ENCODE assay signal across 14 cellular contexts in the genomic region with DNA sequence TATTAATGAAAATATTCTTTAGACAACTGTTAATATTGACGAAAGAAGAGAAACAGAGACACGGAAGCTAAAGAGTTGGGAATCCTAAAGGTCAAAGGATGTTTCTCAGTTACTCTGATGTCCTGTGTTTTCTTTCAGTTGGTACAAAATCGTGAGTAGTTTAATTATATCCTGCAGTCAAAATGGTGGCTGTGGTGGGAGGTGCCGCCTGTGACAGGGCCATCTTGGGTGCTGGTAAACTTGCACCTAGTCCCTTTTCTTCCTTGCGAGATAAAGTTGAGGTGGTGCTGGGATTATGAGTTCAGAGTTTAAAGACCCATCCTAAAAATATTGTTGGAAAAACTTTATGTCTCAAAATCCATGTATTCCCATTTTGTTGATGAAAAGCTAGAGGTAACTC. TPM values are rescaled to one million over a fixed set of nuclear protein-coding genes. Genes with fewer than 3 reads are reported as not detected.
DNase-seq lines count a peak whose midpoint lies in the region; TF ChIP-seq lines count a peak whose summit lies in the region.
"Had no signal": no experiment of that assay in that cellular context is flagged by ENCODE, and none has a peak within 500 bp of the region (broad histone marks: within the 10 kb centered on the region; RNA-seq: fewer than 3 reads in every experiment).

No MANE protein-coding gene starts in this region.

- peaks cover 32 to 42% of the 10 kb centered on the region in 2 donors for H3K27me3 Mint-ChIP-seq in CD4-positive, alpha-beta memory T cell
- H3K27me3 Mint-ChIP-seq in nephron progenitor cell (ENCODE audit: low read depth, poor library complexity), result no peaks in the 10 kb centered on the region

- CTCF ChIA-PET in CD4-positive, alpha-beta memory T cell (lab: Charles Lee; ENCODE audit: partially characterized antibody), result no interaction called here
- CTCF ChIA-PET in HEK293 (lab: Yijun Ruan, JAX), result interaction anchor here (0.6 to 2.6 kb wide), 6 partner anchors 17 to 200 kb away, joined by 3 to 16 read pairs (median 5); no protein-coding TSS in a partner anchor

- peak overlapping the region in 5 of 8 donors; percentile 1 to 49 (median 37) for H3K4me3 Mint-ChIP-seq in CD4-positive, alpha-beta memory T cell
- peak overlapping the region; percentile 92 for H3K4me3 Mint-ChIP-seq in nephron progenitor cell
- H3K4me3 Mint-ChIP-seq: HFFc6 had no signal

- H3K27ac ChIP-seq in CD4-positive, alpha-beta memory T cell (ENCODE audit: low read depth, low read length), result no peak overlapping the region
- H3K27ac ChIP-seq in HEK293 (ENCODE audit: extremely low read depth, low read depth, low read length), result no peak overlapping the region
- no peak overlapping the region for H3K27ac ChIP-seq in ascending aorta

- peaks cover 20% of the 10 kb centered on the region for H3K4me1 ChIP-seq in CD4-positive, alpha-beta memory T cell (ENCODE audit: insufficient read depth, low read length)
- H3K4me1 ChIP-seq in HEK293 (ENCODE audit: control insufficient read depth, insufficient read depth, low read length) (peaks cover 3% of the 10 kb centered on the region), ascending aorta (peaks cover 3 to 12% of the 10 kb centered on the region in 2 donors)

- no peaks in the 10 kb centered on the region for H3K36me3 ChIP-seq in CD4-positive, alpha-beta memory T cell (ENCODE audit: insufficient read depth, low read length)
- H3K36me3 ChIP-seq in HEK293 (ENCODE audit: control insufficient read depth in 2 of 2, insufficient read depth in 1 of 2, low read length in 2 of 2), result no peaks in the 10 kb centered on the region
- no peaks in the 10 kb centered on the region for H3K36me3 ChIP-seq in ascending aorta

- H3K4me3 ChIP-seq in CD4-positive, alpha-beta memory T cell (ENCODE audit: low read length in 2 of 2), result no peak overlapping the region
- H3K4me3 ChIP-seq in HEK293 (ENCODE audit: low read depth, low read length), result peak overlapping the region; percentile 92
- peak overlapping the region; percentile 57 for H3K4me3 ChIP-seq in fibroblast of pulmonary artery (replicated peaks; ENCODE audit: low read depth, low read length)
- no peak overlapping the region for H3K4me3 ChIP-seq in ascending aorta

- peaks cover 20 to 31% (median 25%) of the 10 kb centered on the region in 4 donors for H3K4me1 Mint-ChIP-seq in CD4-positive, alpha-beta memory T cell
- peaks cover 65% of the 10 kb centered on the region for H3K4me1 Mint-ChIP-seq in nephron progenitor cell

- H3K27me3 ChIP-seq in CD4-positive, alpha-beta memory T cell (ENCODE audit: insufficient read depth, low read length), result peaks cover 36% of the 10 kb centered on the region
- H3K27me3 ChIP-seq in ascending aorta, result peaks cover 11% of the 10 kb centered on the region

- intact Hi-C loops in CD4-positive, alpha-beta memory T cell (cut with micrococcal nuclease), result no loop called here
- intact Hi-C loops in ascending aorta (cut with DNase I), result no loop called here

- TF ChIP-seq CTCF in HEK293 (tag by site-specific recombination; IDR thresholded peaks at IDR 0.05) (no peak), fibroblast of pulmonary artery (IDR thresholded peaks at IDR 0.05; ENCODE audit: low read length, missing control alignments) (no peak), nephron progenitor cell (IDR thresholded peaks at IDR 0.05) (no peak), ascending aorta (IDR thresholded peaks at IDR 0.05) (no peak)

- DNase-seq in CD4-positive, alpha-beta memory T cell, result no peak
- no peak for DNase-seq in fibroblast of pulmonary artery (ENCODE audit: low read depth)
- no peak for DNase-seq in nephron progenitor cell
- DNase-seq in ureter (ENCODE audit: low spot score), result no peak
- no peak for DNase-seq in T-helper 9 cell
- DNase-seq in ascending aorta (ENCODE audit: low spot score in 2 of 2), result no peak
- DNase-seq in activated gamma-delta T cell treated with Interleukin-2 at 50 U/mL for 16 hours, result no peak
- DNase-seq: foreskin melanocyte; HFFc6; NCI-H1436 treated with DMSO at 0.1 percent for 48 hours; NCI-H774; stimulated activated CD4-positive, alpha-beta T cell treated with anti-CD3 and anti-CD28 coated beads, Interleukin-4, amount 100 ng/mL, for 4 hours; stimulated activated naive CD4-positive, alpha-beta T cell treated with Interleukin-2 at 50 U/mL for 16 hours had no signal

- H3K9me3 Mint-ChIP-seq in CD4-positive, alpha-beta memory T cell, result peaks cover 0 to 4% (median under 1%) of the 10 kb centered on the region in 8 donors
- no peaks in the 10 kb centered on the region for H3K9me3 Mint-ChIP-seq in nephron progenitor cell
- H3K9me3 Mint-ChIP-seq: HFFc6 had no signal

- POLR2A ChIA-PET in CD4-positive, alpha-beta memory T cell (lab: Charles Lee; ENCODE audit: partially characterized antibody), result no interaction called here
- POLR2A ChIA-PET in HEK293 (lab: Yijun Ruan, JAX), result interaction anchor here (1.8 to 4.6 kb wide), 3 partner anchors 8 to 200 kb away, joined by 7 to 25 read pairs (median 13); no protein-coding TSS in a partner anchor

- no peaks in the 10 kb centered on the region for H3K9me3 ChIP-seq in CD4-positive, alpha-beta memory T cell (ENCODE audit: control insufficient read depth in 1 of 2, low read length in 2 of 2)
- H3K9me3 ChIP-seq in HEK293 (ENCODE audit: control insufficient read depth, insufficient read depth, low read depth, low read length) (no peaks in the 10 kb centered on the region), ascending aorta (no peaks in the 10 kb centered on the region)

- H3K27ac Mint-ChIP-seq in CD4-positive, alpha-beta memory T cell, result no peak overlapping the region
- peak overlapping the region; percentile 87 for H3K27ac Mint-ChIP-seq in nephron progenitor cell
- H3K27ac Mint-ChIP-seq: HFFc6 had no signal

- no peaks in the 10 kb centered on the region for H3K36me3 Mint-ChIP-seq in CD4-positive, alpha-beta memory T cell
- peaks cover 4% of the 10 kb centered on the region for H3K36me3 Mint-ChIP-seq in nephron progenitor cell (ENCODE audit: low read depth)

TF ChIP-seq in HEK293, 187 proteins besides CTCF, POLR2A, EP300 and RAD21:
- TF ChIP-seq ZNF416 (tag by site-specific recombination; IDR thresholded peaks at IDR 0.05) (no peak), PRDM10 (tag by site-specific recombination; IDR thresholded peaks at IDR 0.05) (peak; percentile 38), YY1 (tag by site-specific recombination; IDR thresholded peaks at IDR 0.05) (0 out of 2 replicates have a peak, but pooled peaks have one; percentile 50), ZNF510 (tag by site-specific recombination; IDR thresholded peaks at IDR 0.05; ENCODE audit: insufficient replicate concordance) (no peak), ZNF223 (tag by site-specific recombination; IDR thresholded peaks at IDR 0.05) (0 out of 2 replicates have a peak, but pooled peaks have one; percentile 45)

RNA-seq across cellular contexts. Expression of gene CECR2, which starts 2.2 kb away (rescaled TPM):
- not detected for total RNA-seq in CD4-positive, alpha-beta memory T cell
- not detected for polyA plus RNA-seq in CD4-positive, alpha-beta memory T cell
- total RNA-seq in ureter (10.0 TPM), ascending aorta (1.4 TPM)
- total RNA-seq: HFFc6 had no signal

Comparison
In these comparisons a context has a peak if more than half of its experiments do, and no peak if none do; other contexts are left out.
1. H3K4me3 ChIP-seq: peak in HEK293 (single experiment) and fibroblast of pulmonary artery (single experiment); none in CD4-positive, alpha-beta memory T cell (0 of 2) and ascending aorta (0 of 2).